Comparison of ENCODE assay signal across 8 cellular contexts in the genomic region with DNA sequence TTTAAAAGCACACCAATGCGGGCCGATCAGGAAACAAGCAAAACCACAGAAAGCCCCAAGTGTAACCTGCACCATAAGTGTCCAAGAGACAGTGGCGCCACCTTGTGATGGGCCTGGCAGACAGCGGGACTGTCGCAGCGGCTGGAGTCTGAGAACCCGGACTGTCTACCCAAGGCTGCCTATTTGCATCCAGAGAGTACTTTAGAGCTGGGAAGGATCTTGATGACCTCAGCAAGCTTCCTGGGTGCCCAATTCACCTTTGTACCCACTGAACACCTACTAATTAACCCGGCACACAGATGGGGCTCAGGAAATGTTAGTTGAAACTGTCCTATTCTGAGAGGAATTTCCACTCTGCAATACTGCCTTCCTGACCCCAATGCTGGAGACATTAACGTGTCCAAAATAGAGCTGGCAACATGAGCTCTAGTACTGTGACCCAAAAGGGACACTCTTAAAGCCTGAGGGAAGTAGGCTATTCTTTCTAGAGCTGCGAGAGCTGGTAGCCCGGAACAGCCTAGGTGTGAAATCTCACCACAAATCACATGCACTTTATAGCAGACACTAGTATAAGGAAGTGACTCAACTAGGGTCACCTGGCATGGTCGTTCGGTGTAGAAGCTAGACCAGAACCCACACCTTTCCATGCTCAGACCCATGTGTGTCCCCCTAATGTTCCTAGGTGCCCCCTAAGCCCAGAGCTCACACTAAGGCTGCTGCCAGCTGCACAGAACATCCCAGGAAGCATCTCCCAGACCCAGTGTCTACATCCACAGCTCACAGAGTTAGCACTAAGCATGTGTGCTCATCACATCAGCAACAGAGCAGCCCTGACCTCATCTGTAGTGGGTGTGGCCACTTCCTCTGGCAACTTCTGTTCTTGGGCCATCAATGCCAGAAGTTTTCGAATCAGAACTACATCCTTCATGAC.
DNase-seq lines count a peak whose midpoint lies in the region; ATAC-seq, FAIRE-seq and TF ChIP-seq lines count a peak whose summit lies in the region.

No MANE protein-coding gene starts in this region.

- peak overlapping the region; percentile 41 for H3K27ac ChIP-seq in KMS-11
- H3K27ac ChIP-seq in SK-N-MC = no peak overlapping the region

- H3K36me3 ChIP-seq in KMS-11 (ENCODE audit: insufficient read depth) (no peaks in the 10 kb centered on the region), SK-N-MC (ENCODE audit: insufficient read depth, low read length) (peaks cover 73% of the 10 kb centered on the region)

- intact Hi-C loops in posterior cingulate gyrus (cut with DNase I) = loop anchor here (5.0 kb wide), 1 partner anchor 43 kb away; no protein-coding TSS in a partner anchor

- H3K9ac ChIP-seq in KMS-11 (no peak overlapping the region), SK-N-MC (ENCODE audit: insufficient read length) (no peak overlapping the region)

- no peaks in the 10 kb centered on the region for H3K27me3 ChIP-seq in KMS-11 (ENCODE audit: insufficient read depth, low read depth)

- 0 out of 2 replicates have a peak, but pooled peaks cover 4% of the 10 kb centered on the region for H4K20me1 ChIP-seq in KMS-11 (ENCODE audit: insufficient read depth)

- no peak overlapping the region for H3K4me3 ChIP-seq in KMS-11 (IDR thresholded peaks at IDR 0.05; ENCODE audit: insufficient read depth, low read depth, low read length)
- no peak overlapping the region for H3K4me3 ChIP-seq in SK-N-MC

- peak; percentile 93 for TF ChIP-seq CTCF in KMS-11 (conservative IDR thresholded peaks at IDR 0.05; ENCODE audit: low read depth, low read length)

- H3K79me2 ChIP-seq in KMS-11 (ENCODE audit: insufficient read depth, low read depth) = no peaks in the 10 kb centered on the region

- no peak overlapping the region for H2AFZ ChIP-seq in KMS-11 (ENCODE audit: low read depth)

- no peaks in the 10 kb centered on the region for H3K9me3 ChIP-seq in SK-N-MC (ENCODE audit: low read depth, low read length)

- FAIRE-seq in urothelium cell line (lab: Jason Lieb, UNC) = no peak

- H3K4me1 ChIP-seq in KMS-11 (ENCODE audit: low read depth, poor library complexity, severe bottlenecking) = peaks cover 37% of the 10 kb centered on the region

- DNase-seq in GDM1 (lab: John Stamatoyannopoulos, UW) = peak; percentile 61
- DNase-seq in SK-N-MC (ENCODE audit: low read depth, low spot score) = peak; percentile 3
- DNase-seq in activated naive CD4-positive, alpha-beta T cell treated with Interleukin-2 at 50 U/mL for 16 hours = peak; percentile 77
- peak; percentile 63 for DNase-seq in glomerular visceral epithelial cell (ENCODE audit: extremely low spot score)
- peak; percentile 54 to 97 (median 84) for DNase-seq in posterior cingulate gyrus
- DNase-seq in urothelium cell line (ENCODE audit: low spot score) = peak; percentile 54

- H3K4me2 ChIP-seq in KMS-11 = peak overlapping the region; percentile 70

- peak; percentile 74 for ATAC-seq in GM21737 (IDR thresholded peaks at IDR 0.05; ENCODE audit: unreplicated experiment)

Comparison
In these comparisons a context has a peak if more than half of its experiments do, and no peak if none do; other contexts are left out.
1. DNase-seq: peak in every context shown above with its lines; median percentile 84 in posterior cingulate gyrus; 77 in activated naive CD4-positive, alpha-beta T cell treated with Interleukin-2 at 50 U/mL for 16 hours; 63 in glomerular visceral epithelial cell; 61 in GDM1; 54 in urothelium cell line; 3 in SK-N-MC.